In the genomic region with DNA sequence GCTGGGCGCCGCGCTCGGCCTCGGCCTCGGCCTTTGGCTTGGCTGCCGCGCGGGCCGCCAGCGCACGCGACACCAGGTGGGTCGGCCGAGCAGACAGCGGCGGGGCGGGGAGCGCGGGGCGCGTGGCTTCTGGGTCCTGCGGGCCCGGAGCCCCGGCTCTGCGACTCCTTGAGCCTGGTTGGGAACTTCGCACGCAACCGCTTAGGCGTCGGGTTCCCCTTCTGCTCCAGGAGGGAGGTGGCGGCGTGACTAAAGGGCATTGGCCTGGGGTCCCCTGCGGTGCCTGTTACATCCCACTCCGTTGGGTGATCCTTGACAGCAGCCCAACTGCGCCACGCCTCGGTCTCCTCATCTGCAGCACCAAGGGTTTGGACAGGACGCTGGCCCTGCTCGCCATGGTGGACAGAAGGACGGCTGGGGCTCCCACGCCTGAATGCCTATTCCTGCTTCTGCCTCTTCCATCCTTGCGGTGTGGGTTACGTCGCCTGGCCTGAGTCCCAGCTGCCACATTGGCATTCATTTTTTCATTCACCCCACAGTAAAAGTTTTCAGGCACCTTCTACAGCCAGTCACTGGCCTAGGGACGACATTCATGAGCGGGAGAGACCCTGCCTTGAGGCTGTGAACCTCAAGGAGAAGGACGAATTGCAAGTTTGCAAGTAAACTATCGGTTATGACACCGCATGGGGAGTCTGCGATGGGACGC, we compare ENCODE assay signal across 8 cellular contexts. TPM values are rescaled to one million over a fixed set of nuclear protein-coding genes. Genes with fewer than 3 reads are reported as not detected.
DNase-seq lines count a peak whose midpoint lies in the region; ATAC-seq and TF ChIP-seq lines count a peak whose summit lies in the region.

No MANE protein-coding gene starts in this region.

- H3K9me3 Mint-ChIP-seq in activated CD4-positive, alpha-beta T cell treated with anti-CD3 and anti-CD28 coated beads for 36 hours (ENCODE audit: low read depth), result peaks cover 18% of the 10 kb centered on the region
- H3K9me3 Mint-ChIP-seq in activated CD4-positive, alpha-beta T cell treated with anti-CD3 and anti-CD28 coated beads, Interleukin-2, amount 10 ng/mL, durations not matched to agents 7 days and 5 days, result peaks cover 14% of the 10 kb centered on the region

- peaks cover 44% of the 10 kb centered on the region for H3K27me3 Mint-ChIP-seq in activated CD4-positive, alpha-beta T cell treated with anti-CD3 and anti-CD28 coated beads for 36 hours
- H3K27me3 Mint-ChIP-seq in activated CD4-positive, alpha-beta T cell treated with anti-CD3 and anti-CD28 coated beads, Interleukin-2, amount 10 ng/mL, durations not matched to agents 7 days and 5 days, result peaks cover 46% of the 10 kb centered on the region
- peaks cover 39% of the 10 kb centered on the region for H3K27me3 Mint-ChIP-seq in T-helper 17 cell

- TF ChIP-seq CTCF in foreskin fibroblast (IDR thresholded peaks at IDR 0.05; ENCODE audit: low read depth, low read length), result no peak

- no peak for DNase-seq in activated CD4-positive, alpha-beta T cell treated with anti-CD3 and anti-CD28 coated beads for 36 hours
- no peak for DNase-seq in activated CD4-positive, alpha-beta T cell treated with anti-CD3 and anti-CD28 coated beads, Interleukin-2, amount 10 ng/mL, durations not matched to agents 7 days and 5 days
- DNase-seq in T-helper 17 cell (no peak), foreskin fibroblast (peak; percentile 26 to 68), retina (peak; percentile 65), COR-L47 (lab: John Stamatoyannopoulos, UW) (no peak), LoVo (ENCODE audit: low spot score) (no peak)

- H3K9me3 ChIP-seq in T-helper 17 cell (ENCODE audit: control insufficient read depth, low read length, poor library complexity, severe bottlenecking), result no peaks in the 10 kb centered on the region

- peaks cover 1% of the 10 kb centered on the region for H3K36me3 Mint-ChIP-seq in activated CD4-positive, alpha-beta T cell treated with anti-CD3 and anti-CD28 coated beads for 36 hours (ENCODE audit: low read depth)
- no peaks in the 10 kb centered on the region for H3K36me3 Mint-ChIP-seq in activated CD4-positive, alpha-beta T cell treated with anti-CD3 and anti-CD28 coated beads, Interleukin-2, amount 10 ng/mL, durations not matched to agents 7 days and 5 days (ENCODE audit: low read depth)
- H3K36me3 Mint-ChIP-seq in T-helper 17 cell (ENCODE audit: low read depth), result peaks cover 3% of the 10 kb centered on the region

- H3K4me3 Mint-ChIP-seq in activated CD4-positive, alpha-beta T cell treated with anti-CD3 and anti-CD28 coated beads for 36 hours, result peak overlapping the region; percentile 60
- no peak overlapping the region for H3K4me3 Mint-ChIP-seq in activated CD4-positive, alpha-beta T cell treated with anti-CD3 and anti-CD28 coated beads, Interleukin-2, amount 10 ng/mL, durations not matched to agents 7 days and 5 days
- H3K4me3 Mint-ChIP-seq in T-helper 17 cell, result peak overlapping the region; percentile 77

- intact Hi-C loops in activated CD4-positive, alpha-beta T cell treated with anti-CD3 and anti-CD28 coated beads for 36 hours (cut with DNase I, micrococcal nuclease), result loop anchor here in 1 of 2 experiments (1.0 kb wide), 1 partner anchor 47 kb away; no protein-coding TSS in a partner anchor

- POLR2A ChIA-PET in activated CD4-positive, alpha-beta T cell treated with anti-CD3 and anti-CD28 coated beads for 36 hours (lab: Charles Lee), result no interaction called here
- POLR2A ChIA-PET in activated CD4-positive, alpha-beta T cell treated with anti-CD3 and anti-CD28 coated beads, Interleukin-2, amount 10 ng/mL, durations not matched to agents 7 days and 5 days (lab: Charles Lee), result no interaction called here

- peak overlapping the region; percentile 67 to 84 for H3K4me3 ChIP-seq in foreskin fibroblast (ENCODE audit: low read depth in 1 of 2, low read length in 2 of 2)

- peaks cover 21% of the 10 kb centered on the region for H3K4me1 Mint-ChIP-seq in activated CD4-positive, alpha-beta T cell treated with anti-CD3 and anti-CD28 coated beads for 36 hours
- H3K4me1 Mint-ChIP-seq in activated CD4-positive, alpha-beta T cell treated with anti-CD3 and anti-CD28 coated beads, Interleukin-2, amount 10 ng/mL, durations not matched to agents 7 days and 5 days, result peaks cover 5% of the 10 kb centered on the region
- peaks cover 9% of the 10 kb centered on the region for H3K4me1 Mint-ChIP-seq in T-helper 17 cell

- no peak for ATAC-seq in activated CD4-positive, alpha-beta T cell treated with anti-CD3 and anti-CD28 coated beads for 36 hours
- peak; percentile 20 for ATAC-seq in T-helper 17 cell
- ATAC-seq in HG03342 (IDR thresholded peaks at IDR 0.05; ENCODE audit: unreplicated experiment), result no peak

- CTCF ChIA-PET in activated CD4-positive, alpha-beta T cell treated with anti-CD3 and anti-CD28 coated beads for 36 hours (lab: Charles Lee), result interaction anchor here (1.2 kb wide), 1 partner anchor 21 kb away, joined by 6 read pairs; no protein-coding TSS in a partner anchor
- CTCF ChIA-PET in activated CD4-positive, alpha-beta T cell treated with anti-CD3 and anti-CD28 coated beads, Interleukin-2, amount 10 ng/mL, durations not matched to agents 7 days and 5 days (lab: Charles Lee), result no interaction called here

- no peak overlapping the region for H3K27ac Mint-ChIP-seq in activated CD4-positive, alpha-beta T cell treated with anti-CD3 and anti-CD28 coated beads for 36 hours
- no peak overlapping the region for H3K27ac Mint-ChIP-seq in activated CD4-positive, alpha-beta T cell treated with anti-CD3 and anti-CD28 coated beads, Interleukin-2, amount 10 ng/mL, durations not matched to agents 7 days and 5 days
- no peak overlapping the region for H3K27ac Mint-ChIP-seq in T-helper 17 cell

RNA-seq across cellular contexts. Expression of gene EVC, which starts 0.6 kb away (rescaled TPM):
- 1 to 10 TPM in 1 of 2 experiments, under 1 TPM in 1; 0.71 to 1.5 TPM for total RNA-seq in activated CD4-positive, alpha-beta T cell treated with anti-CD3 and anti-CD28 coated beads for 36 hours
- 1 to 10 TPM in 1 of 2 experiments, under 1 TPM in 1; 0.69 to 1.3 TPM for total RNA-seq in activated CD4-positive, alpha-beta T cell treated with anti-CD3 and anti-CD28 coated beads, Interleukin-2, amount 10 ng/mL, durations not matched to agents 7 days and 5 days
- 1 to 10 TPM; 3.4 to 5.5 TPM for total RNA-seq in T-helper 17 cell

RNA-seq across cellular contexts. Expression of gene EVC2, which starts 3.3 kb away (rescaled TPM):
- under 1 TPM; 0.48 to 0.65 TPM for total RNA-seq in activated CD4-positive, alpha-beta T cell treated with anti-CD3 and anti-CD28 coated beads for 36 hours
- under 1 TPM; 0.56 to 0.72 TPM for total RNA-seq in activated CD4-positive, alpha-beta T cell treated with anti-CD3 and anti-CD28 coated beads, Interleukin-2, amount 10 ng/mL, durations not matched to agents 7 days and 5 days
- 1 to 10 TPM; 3.6 to 6.8 TPM for total RNA-seq in T-helper 17 cell

Comparison
In these comparisons a context has a peak if more than half of its experiments do, and no peak if none do; other contexts are left out.
1. DNase-seq: peak in foreskin fibroblast (2 of 2) and retina (single experiment); none in activated CD4-positive, alpha-beta T cell treated with anti-CD3 and anti-CD28 coated beads for 36 hours (single experiment), activated CD4-positive, alpha-beta T cell treated with anti-CD3 and anti-CD28 coated beads, Interleukin-2, amount 10 ng/mL, durations not matched to agents 7 days and 5 days (single experiment), T-helper 17 cell (0 of 3), COR-L47 (single experiment) and LoVo (single experiment).